ENCODE assay signal across 8 cellular contexts in the genomic region with DNA sequence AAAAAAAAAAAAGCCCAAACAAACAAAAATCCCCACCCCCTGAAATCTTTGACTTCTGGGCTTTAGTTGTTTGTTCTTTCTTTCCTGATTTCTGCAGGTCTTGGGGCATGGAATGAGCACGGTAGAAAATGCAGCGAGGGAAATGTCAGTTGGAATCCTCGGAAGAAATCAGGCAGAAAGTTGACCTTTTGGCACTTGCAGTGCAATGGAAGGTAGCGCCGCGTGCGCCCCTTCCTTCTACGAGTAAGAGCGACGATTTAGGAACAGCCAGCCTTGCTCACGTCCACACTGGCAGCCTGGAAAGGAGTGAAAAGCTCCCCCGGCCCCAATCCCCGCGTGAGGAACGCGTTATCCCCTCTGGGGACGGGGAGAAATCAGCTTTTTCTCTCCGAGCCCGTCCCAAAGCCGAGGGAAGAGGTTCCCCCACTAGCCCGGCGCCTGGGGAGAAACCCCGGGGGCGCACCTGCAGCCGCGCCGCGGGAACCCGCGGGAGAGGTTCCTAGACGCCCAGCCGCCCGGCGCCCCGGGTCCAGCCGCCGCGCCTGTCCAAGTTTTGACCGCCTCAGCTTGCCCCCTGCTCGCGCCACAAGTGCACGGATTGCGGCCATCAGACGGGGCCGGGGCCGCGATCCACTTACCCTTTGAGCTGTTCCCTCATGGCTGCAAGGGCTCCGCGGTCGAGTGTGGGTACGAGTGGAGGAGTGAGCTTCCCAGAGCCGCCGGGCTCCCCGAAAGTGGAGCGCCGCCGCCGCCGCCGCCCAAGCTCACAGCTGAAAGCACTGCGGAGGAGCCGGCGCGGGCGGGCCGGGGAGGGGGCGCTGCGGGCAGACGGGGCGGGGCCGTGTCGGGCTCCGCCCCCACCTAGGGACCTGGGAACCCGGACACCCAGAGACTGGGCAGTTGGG.
DNase-seq lines count a peak whose midpoint lies in the region; ATAC-seq and TF ChIP-seq lines count a peak whose summit lies in the region.

No MANE protein-coding gene starts in this region.

- peak; percentile 94 for ATAC-seq in HG02623 (IDR thresholded peaks at IDR 0.05; ENCODE audit: unreplicated experiment)
- ATAC-seq in stimulated activated naive CD8-positive, alpha-beta T cell treated with anti-CD3 and anti-CD28 coated beads, Interleukin-15, Interleukin-2, amounts not matched to agents 100 U/mL and 50 U/mL, for 24 hours: peak; percentile 46

- peak overlapping the region; percentile 60 to 73 (median 64) for H3K4me3 ChIP-seq in breast epithelium

- no peaks in the 10 kb centered on the region for H3K9me3 ChIP-seq in breast epithelium

- TF ChIP-seq CTCF in breast epithelium (IDR thresholded peaks at IDR 0.05): no peak

- peaks cover 0 to 36% of the 10 kb centered on the region in 2 donors for H3K27me3 ChIP-seq in breast epithelium

- TF ChIP-seq POLR2A in breast epithelium (IDR thresholded peaks at IDR 0.05): no peak

- DNase-seq in stimulated activated CD4-positive, alpha-beta T cell treated with anti-CD3 and anti-CD28 coated beads, Interleukin-15, amount 100 ng/mL, for 24 hours: peak; percentile 7
- no peak for DNase-seq in stimulated activated CD4-positive, alpha-beta T cell treated with anti-CD3 and anti-CD28 coated beads, Interleukin-4, amount 100 ng/mL, for 4 hours
- peak; percentile 58 for DNase-seq in NCI-H69 (lab: John Stamatoyannopoulos, UW)
- DNase-seq in breast epithelium (ENCODE audit: low spot score in 2 of 2): peak in 1 of 2 donors; percentile 33
- peak; percentile 16 for DNase-seq in kidney glomerular epithelial cell (lab: John Stamatoyannopoulos, UW)
- peak; percentile 12 for DNase-seq in stimulated activated naive CD8-positive, alpha-beta T cell treated with anti-CD3 and anti-CD28 coated beads, Interleukin-15, Interleukin-2, amounts not matched to agents 100 U/mL and 50 U/mL, for 24 hours
- DNase-seq in DMS79 (lab: John Stamatoyannopoulos, UW): no peak

- no peaks in the 10 kb centered on the region for H3K36me3 ChIP-seq in breast epithelium

- H3K27ac ChIP-seq in breast epithelium: peak overlapping the region; percentile 70 to 81

- intact Hi-C loops in breast epithelium (cut with DNase I; ENCODE audit: low total_unique reads): no loop called here

- no peaks in the 10 kb centered on the region for H3K4me1 ChIP-seq in breast epithelium

Comparison
In these comparisons a context has a peak if more than half of its experiments do, and no peak if none do; other contexts are left out.
1. DNase-seq: peak in stimulated activated CD4-positive, alpha-beta T cell treated with anti-CD3 and anti-CD28 coated beads, Interleukin-15, amount 100 ng/mL, for 24 hours (single experiment), NCI-H69 (single experiment), kidney glomerular epithelial cell (single experiment) and stimulated activated naive CD8-positive, alpha-beta T cell treated with anti-CD3 and anti-CD28 coated beads, Interleukin-15, Interleukin-2, amounts not matched to agents 100 U/mL and 50 U/mL, for 24 hours (single experiment); none in stimulated activated CD4-positive, alpha-beta T cell treated with anti-CD3 and anti-CD28 coated beads, Interleukin-4, amount 100 ng/mL, for 4 hours (0 of 2) and DMS79 (single experiment).